In genomic region chr9:89179920-89180667, GRCh38 we compare ENCODE assay signal across 8 cellular contexts. TPM values are rescaled to one million over a fixed set of nuclear protein-coding genes. Genes with fewer than 3 reads are reported as not detected.
DNase-seq lines count a peak whose midpoint lies in the region; ATAC-seq and TF ChIP-seq lines count a peak whose summit lies in the region.

No MANE protein-coding gene starts in this region.

- H2AFZ ChIP-seq in DND-41 (ENCODE audit: low read depth, low read length): peak overlapping the region; percentile 95

- no peak for TF ChIP-seq CTCF in DND-41 (IDR thresholded peaks at IDR 0.05; ENCODE audit: borderline replicate concordance, extremely low read depth, low read length, poor library complexity, severe bottlenecking)
- no peak for TF ChIP-seq CTCF in type B pancreatic cell (conservative IDR thresholded peaks at IDR 0.05)

- H4K20me1 ChIP-seq in DND-41 (ENCODE audit: insufficient read depth, low read length): no peaks in the 10 kb centered on the region

- H3K27me3 ChIP-seq in DND-41 (ENCODE audit: insufficient read depth, low read length, poor library complexity): no peaks in the 10 kb centered on the region

- peak overlapping the region; percentile 27 to 65 for H3K4me3 ChIP-seq in DND-41 (ENCODE audit: low read depth in 1 of 2, low read length in 2 of 2)

- H3K79me2 ChIP-seq in DND-41 (ENCODE audit: insufficient read depth, low read length): peaks cover 19% of the 10 kb centered on the region

- H3K9ac ChIP-seq in DND-41 (ENCODE audit: low read depth, low read length): peak overlapping the region; percentile 88

- H3K36me3 ChIP-seq in DND-41 (ENCODE audit: insufficient read depth, low read length): no peaks in the 10 kb centered on the region

- H3K27ac Mint-ChIP-seq in type B pancreatic cell: peak overlapping the region; percentile 91

- peaks cover 58% of the 10 kb centered on the region for H3K4me1 ChIP-seq in DND-41 (ENCODE audit: insufficient read depth, low read length)

- no peaks in the 10 kb centered on the region for H3K9me3 ChIP-seq in DND-41 (ENCODE audit: insufficient read depth, low read length, severe bottlenecking)

- peak overlapping the region; percentile 100 for H3K27ac ChIP-seq in DND-41 (ENCODE audit: low read length)

- H3K9me3 Mint-ChIP-seq in type B pancreatic cell: no peaks in the 10 kb centered on the region

- ATAC-seq in DND-41 (ENCODE audit: insufficient read depth, low read depth): peak; percentile 90

- H3K4me3 Mint-ChIP-seq in type B pancreatic cell: peak overlapping the region; percentile 87

- H3K27me3 Mint-ChIP-seq in type B pancreatic cell: peaks cover 48% of the 10 kb centered on the region

- intact Hi-C loops in cardiac septum (cut with DNase I): loop anchor here (10.0 kb wide), 1 partner anchor 55 kb away; no protein-coding TSS in a partner anchor

- DNase-seq in DND-41 (peak; percentile 91), LHCN-M2 (ENCODE audit: low read depth) (peak; percentile 92), RKO (ENCODE audit: low spot score) (peak; percentile 99), amygdala (lab: John Stamatoyannopoulos, UW) (peak; percentile 35 to 96 (median 85)), cardiac septum (ENCODE audit: low spot score) (peak; percentile 83), nucleus accumbens (lab: John Stamatoyannopoulos, UW) (peak; percentile 32 to 96 (median 84)), type B pancreatic cell (ENCODE audit: extremely low spot score, unreplicated experiment) (peak; percentile 86), GM19240 (ENCODE audit: insufficient read length, low spot score) (no peak)

- peaks cover 34% of the 10 kb centered on the region for H3K4me1 Mint-ChIP-seq in type B pancreatic cell (ENCODE audit: unreplicated experiment)

- H3K36me3 Mint-ChIP-seq in type B pancreatic cell: no peaks in the 10 kb centered on the region

- peak overlapping the region; percentile 85 for H3K4me2 ChIP-seq in DND-41 (ENCODE audit: insufficient read depth, low read length)

RNA-seq across cellular contexts. Expression of gene SHC3, which starts 1.5 kb away (rescaled TPM):
- total RNA-seq in LHCN-M2 (2014; rRNA removed) (under 0.01 and 0.06 TPM in 2 replicates), cardiac septum (0.16 TPM), type B pancreatic cell (ENCODE audit: low replicate concordance) (4.8 and 5.3 TPM in 2 replicates)
- polyA plus RNA-seq in LHCN-M2 (2012): 0.04 TPM
